In genomic region chr12:40583743-40584142, GRCh38 we compare ENCODE assay signal across 19 cellular contexts.
DNase-seq lines count a peak whose midpoint lies in the region; ATAC-seq and TF ChIP-seq lines count a peak whose summit lies in the region.
"Had no signal": no experiment of that assay in that cellular context is flagged by ENCODE, and none has a peak within 500 bp of the region (broad histone marks: within the 10 kb centered on the region; RNA-seq: fewer than 3 reads in every experiment).

No MANE protein-coding gene starts in this region.

- no peaks in the 10 kb centered on the region for H3K36me3 ChIP-seq in GM23248 (ENCODE audit: low read depth)

- no peak overlapping the region for H3K9ac ChIP-seq in GM23248

- peak; percentile 12 for TF ChIP-seq CTCF in chondrocyte (IDR thresholded peaks at IDR 0.05)

- H3F3A ChIP-seq in GM23248 (ENCODE audit: insufficient read depth), result no peaks in the 10 kb centered on the region

- no peaks in the 10 kb centered on the region for H3K27me3 ChIP-seq in GM23248 (replicated peaks; ENCODE audit: insufficient read depth)

- peaks cover 4% of the 10 kb centered on the region for H3K9me3 Mint-ChIP-seq in chondrocyte (ENCODE audit: low read depth)

- no peak overlapping the region for H3K4me3 Mint-ChIP-seq in chondrocyte (ENCODE audit: unreplicated experiment)
- H3K4me3 Mint-ChIP-seq: CD4-positive, alpha-beta T cell had no signal

- H3K4me2 ChIP-seq in GM23248 (ENCODE audit: unreplicated experiment), result no peak overlapping the region
- H3K4me2 ChIP-seq: A549 had no signal

- H2AFZ ChIP-seq in GM23248, result no peak overlapping the region

- no peak overlapping the region for H3K27ac ChIP-seq in GM23248
- H3K27ac ChIP-seq: 22Rv1, A549, C4-2B had no signal

- H3K27ac Mint-ChIP-seq in chondrocyte (ENCODE audit: unreplicated experiment), result no peak overlapping the region
- H3K27ac Mint-ChIP-seq: CD4-positive, alpha-beta T cell had no signal

- no peaks in the 10 kb centered on the region for H3K79me2 ChIP-seq in GM23248 (ENCODE audit: insufficient read depth)

- no peaks in the 10 kb centered on the region for H3K9me3 ChIP-seq in GM23248 (ENCODE audit: low read depth)

- no peaks in the 10 kb centered on the region for H3K4me1 Mint-ChIP-seq in chondrocyte (ENCODE audit: low read depth)

- no peaks in the 10 kb centered on the region for H3K27me3 Mint-ChIP-seq in chondrocyte (ENCODE audit: low read depth)
- H3K27me3 Mint-ChIP-seq: CD4-positive, alpha-beta T cell had no signal

- no peak overlapping the region for H3K4me3 ChIP-seq in GM23248
- H3K4me3 ChIP-seq: A549 had no signal

- DNase-seq in DMS53 (lab: John Stamatoyannopoulos, UW) (peak; percentile 32), DMS53 treated with DMSO at 0.1 percent for 48 hours (lab: John Stamatoyannopoulos, UW; ENCODE audit: unreplicated experiment) (no peak), HCEC 1CT (peak; percentile 51), OCI-M1 (lab: John Stamatoyannopoulos, UW) (peak; percentile 39), chondrocyte (ENCODE audit: low spot score) (no peak), GM23248 (no peak)
- DNase-seq: AML-193; Caco-2; CD4-positive, alpha-beta T cell; DMS153; DND-41; EL; GOT3; H7 had no signal

- no peaks in the 10 kb centered on the region for H3K4me1 ChIP-seq in GM23248 (ENCODE audit: insufficient read depth)
- H3K4me1 ChIP-seq: A549, Caco-2 had no signal

- in situ Hi-C loops in GM23248 (cut with MboI), result no loop called here

- H3K36me3 Mint-ChIP-seq in chondrocyte (ENCODE audit: low read depth), result no peaks in the 10 kb centered on the region

- ATAC-seq in GM21526 (IDR thresholded peaks at IDR 0.05; ENCODE audit: low FRiP score, unreplicated experiment), result no peak
- ATAC-seq in GM19455 (IDR thresholded peaks at IDR 0.05; ENCODE audit: unreplicated experiment), result no peak
- ATAC-seq: A549 had no signal

- no peaks in the 10 kb centered on the region for H4K20me1 ChIP-seq in GM23248 (ENCODE audit: insufficient read depth)

- no peaks in the 10 kb centered on the region for H3K9me2 ChIP-seq in GM23248 (ENCODE audit: insufficient read depth)

Comparison
In these comparisons a context has a peak if more than half of its experiments do, and no peak if none do; other contexts are left out.
1. DNase-seq: peak in DMS53 (single experiment), HCEC 1CT (single experiment) and OCI-M1 (single experiment); none in DMS53 treated with DMSO at 0.1 percent for 48 hours (single experiment), chondrocyte (single experiment) and GM23248 (single experiment).